ENCODE assay signal across 8 cellular contexts in the genomic region with DNA sequence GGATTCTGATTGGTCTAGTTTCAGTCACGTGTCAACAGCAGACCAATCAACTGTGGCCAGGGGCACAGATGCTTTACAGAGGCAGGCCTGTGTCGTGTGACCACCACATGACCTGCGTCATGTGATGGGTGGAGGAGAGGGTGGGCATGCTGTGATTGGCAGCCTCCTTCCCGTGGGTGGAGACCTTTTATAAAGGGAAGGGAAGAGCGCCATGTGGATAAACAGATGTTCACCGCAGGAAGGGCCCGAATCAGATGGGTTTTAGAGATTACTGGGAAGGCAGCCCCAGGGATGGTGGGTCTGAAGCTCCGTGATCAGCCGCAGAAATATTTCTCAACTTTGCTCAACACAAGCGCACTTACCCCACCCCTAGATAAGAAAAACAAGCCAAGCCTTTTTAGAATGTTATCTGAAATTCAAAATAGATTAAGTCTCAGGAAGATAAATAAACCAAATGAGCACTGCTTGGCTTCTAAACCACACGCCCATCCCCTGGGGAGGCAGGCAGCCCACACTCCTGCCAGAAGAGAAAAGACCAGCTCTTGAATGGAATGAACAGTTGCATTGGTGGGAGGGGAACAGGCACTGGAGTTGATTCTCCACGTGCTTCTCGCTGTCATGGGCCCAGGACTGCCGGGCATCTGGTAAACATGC. TPM values are rescaled to one million over a fixed set of nuclear protein-coding genes. Genes with fewer than 3 reads are reported as not detected.
A peak's percentile ranks its signal among the peaks of the same experiment; 100 is the strongest.
DNase-seq lines count a peak whose midpoint lies in the region; ATAC-seq and TF ChIP-seq lines count a peak whose summit lies in the region.
"Had no signal": no experiment of that assay in that cellular context is flagged by ENCODE, and none has a peak within 500 bp of the region (broad histone marks: within the 10 kb centered on the region; RNA-seq: fewer than 3 reads in every experiment).

No MANE protein-coding gene starts in this region.

- no peaks in the 10 kb centered on the region for H3K27me3 ChIP-seq in tibial nerve

- peaks cover 12% of the 10 kb centered on the region for H3K27me3 Mint-ChIP-seq in WTC11 (ENCODE audit: low read depth)
- H3K27me3 Mint-ChIP-seq in activated T-cell treated with anti-CD3 and anti-CD28 coated beads, Interleukin-2, amount 50 U/mL, for 72 hours (ENCODE audit: low read depth) = no peaks in the 10 kb centered on the region

- H3K9me3 ChIP-seq in tibial nerve = no peaks in the 10 kb centered on the region

- DNase-seq in HUDEP-2 (lab: John Stamatoyannopoulos, UW; ENCODE audit: unreplicated experiment in 76 of 76) (peak in 58 of 76 experiments; percentile 2 to 66 (median 31)), WTC11 (ENCODE audit: low spot score) (no peak), hepatic stellate cell (ENCODE audit: low spot score) (peak; percentile 98), tibial nerve (ENCODE audit: low spot score in 2 of 2) (peak; percentile 67 to 72), NCI-H510A treated with DMSO at 0.1 percent for 48 hours (lab: John Stamatoyannopoulos, UW) (no peak), NCI-H1092 treated with DMSO at 0.1 percent for 48 hours (lab: John Stamatoyannopoulos, UW) (no peak)
- DNase-seq in activated T-cell treated with anti-CD3 and anti-CD28 coated beads, Interleukin-2, amount 50 U/mL, for 72 hours = no peak
- DNase-seq: activated naive CD8-positive, alpha-beta T cell treated with anti-CD3 and anti-CD28 coated beads, Interleukin-2, amount 10 ng/mL, durations not matched to agents 7 days and 5 days had no signal

- H3K36me3 Mint-ChIP-seq in WTC11 = no peaks in the 10 kb centered on the region
- no peaks in the 10 kb centered on the region for H3K36me3 Mint-ChIP-seq in activated T-cell treated with anti-CD3 and anti-CD28 coated beads, Interleukin-2, amount 50 U/mL, for 72 hours (ENCODE audit: insufficient read depth in 2 of 2)
- H3K36me3 Mint-ChIP-seq: activated naive CD8-positive, alpha-beta T cell treated with anti-CD3 and anti-CD28 coated beads, Interleukin-2, amount 10 ng/mL, durations not matched to agents 7 days and 5 days had no signal

- peaks cover 27% of the 10 kb centered on the region for H3K4me1 Mint-ChIP-seq in WTC11
- peaks cover 9% of the 10 kb centered on the region for H3K4me1 Mint-ChIP-seq in activated T-cell treated with anti-CD3 and anti-CD28 coated beads, Interleukin-2, amount 50 U/mL, for 72 hours (ENCODE audit: low read depth)

- H3K4me3 ChIP-seq in tibial nerve = no peak overlapping the region

- CTCF ChIA-PET in WTC11 (lab: Charles Lee) = interaction anchor here (0.7 to 2.5 kb wide), 2 partner anchors 13 to 17 kb away, joined by 4 to 10 read pairs; no protein-coding TSS in a partner anchor

- peak overlapping the region; percentile 24 to 81 (median 69) for H3K27ac ChIP-seq in tibial nerve

- no peaks in the 10 kb centered on the region for H3K36me3 ChIP-seq in tibial nerve

- no peak overlapping the region for H3K4me3 Mint-ChIP-seq in WTC11
- no peak overlapping the region for H3K4me3 Mint-ChIP-seq in activated T-cell treated with anti-CD3 and anti-CD28 coated beads, Interleukin-2, amount 50 U/mL, for 72 hours
- H3K4me3 Mint-ChIP-seq: activated naive CD8-positive, alpha-beta T cell treated with anti-CD3 and anti-CD28 coated beads, Interleukin-2, amount 10 ng/mL, durations not matched to agents 7 days and 5 days had no signal

- POLR2A ChIA-PET in WTC11 (lab: Charles Lee) = no interaction called here

- H3K4me1 ChIP-seq in tibial nerve = peaks cover 0 to 45% (median 8%) of the 10 kb centered on the region in 4 donors

- peak in 1 of 2 donors; percentile 67 for TF ChIP-seq EP300 in tibial nerve (IDR thresholded peaks at IDR 0.05)

- no peak overlapping the region for H3K27ac Mint-ChIP-seq in WTC11
- no peak overlapping the region for H3K27ac Mint-ChIP-seq in activated T-cell treated with anti-CD3 and anti-CD28 coated beads, Interleukin-2, amount 50 U/mL, for 72 hours
- H3K27ac Mint-ChIP-seq: activated naive CD8-positive, alpha-beta T cell treated with anti-CD3 and anti-CD28 coated beads, Interleukin-2, amount 10 ng/mL, durations not matched to agents 7 days and 5 days had no signal

- ATAC-seq in WTC11 = peak; percentile 46
- ATAC-seq in activated T-cell treated with anti-CD3 and anti-CD28 coated beads, Interleukin-2, amount 50 U/mL, for 72 hours (replicated peaks in 1 of 2) = no peak

- no peak for TF ChIP-seq POLR2A in tibial nerve (IDR thresholded peaks at IDR 0.05)

- TF ChIP-seq CTCF in WTC11 (IDR thresholded peaks at IDR 0.05) = no peak
- TF ChIP-seq CTCF in tibial nerve (IDR thresholded peaks at IDR 0.05) = no peak

- WGBS in tibial nerve, 2 donors = 49 to 57% methylated on average over 14 of the region's 14 CpGs

- peaks cover 6% of the 10 kb centered on the region for H3K9me3 Mint-ChIP-seq in WTC11
- no peaks in the 10 kb centered on the region for H3K9me3 Mint-ChIP-seq in activated T-cell treated with anti-CD3 and anti-CD28 coated beads, Interleukin-2, amount 50 U/mL, for 72 hours
- H3K9me3 Mint-ChIP-seq: activated naive CD8-positive, alpha-beta T cell treated with anti-CD3 and anti-CD28 coated beads, Interleukin-2, amount 10 ng/mL, durations not matched to agents 7 days and 5 days had no signal

TF ChIP-seq in WTC11, 78 proteins besides CTCF, POLR2A, EP300 and RAD21 (continues in another document):
- TF ChIP-seq, protein P1, sequence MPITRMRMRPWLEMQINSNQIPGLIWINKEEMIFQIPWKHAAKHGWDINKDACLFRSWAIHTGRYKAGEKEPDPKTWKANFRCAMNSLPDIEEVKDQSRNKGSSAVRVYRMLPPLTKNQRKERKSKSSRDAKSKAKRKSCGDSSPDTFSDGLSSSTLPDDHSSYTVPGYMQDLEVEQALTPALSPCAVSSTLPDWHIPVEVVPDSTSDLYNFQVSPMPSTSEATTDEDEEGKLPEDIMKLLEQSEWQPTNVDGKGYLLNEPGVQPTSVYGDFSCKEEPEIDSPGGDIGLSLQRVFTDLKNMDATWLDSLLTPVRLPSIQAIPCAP (CRISPR knock-in tag; IDR thresholded peaks at IDR 0.05) = no peak
- TF ChIP-seq ZBTB21 (CRISPR knock-in tag; IDR thresholded peaks at IDR 0.05; ENCODE audit: borderline replicate concordance) (no peak), MYBL2 (CRISPR knock-in tag; IDR thresholded peaks at IDR 0.05) (no peak), NR3C1 (CRISPR knock-in tag; conservative IDR thresholded peaks at IDR 0.05; ENCODE audit: low read depth) (no peak), FOXJ3 (CRISPR knock-in tag; IDR thresholded peaks at IDR 0.05; ENCODE audit: borderline replicate concordance) (no peak), ZNF416 (CRISPR knock-in tag; IDR thresholded peaks at IDR 0.05) (no peak), TCF7 (CRISPR knock-in tag; IDR thresholded peaks at IDR 0.05; ENCODE audit: low read depth) (no peak), JAZF1 (CRISPR knock-in tag; IDR thresholded peaks at IDR 0.05) (no peak), NFYB (CRISPR knock-in tag; conservative IDR thresholded peaks at IDR 0.05; ENCODE audit: low read depth) (peak; percentile 44), ATF1 (CRISPR knock-in tag; IDR thresholded peaks at IDR 0.05) (no peak), NR2C2 (CRISPR knock-in tag; IDR thresholded peaks at IDR 0.05) (no peak)
- TF ChIP-seq, protein P2, sequence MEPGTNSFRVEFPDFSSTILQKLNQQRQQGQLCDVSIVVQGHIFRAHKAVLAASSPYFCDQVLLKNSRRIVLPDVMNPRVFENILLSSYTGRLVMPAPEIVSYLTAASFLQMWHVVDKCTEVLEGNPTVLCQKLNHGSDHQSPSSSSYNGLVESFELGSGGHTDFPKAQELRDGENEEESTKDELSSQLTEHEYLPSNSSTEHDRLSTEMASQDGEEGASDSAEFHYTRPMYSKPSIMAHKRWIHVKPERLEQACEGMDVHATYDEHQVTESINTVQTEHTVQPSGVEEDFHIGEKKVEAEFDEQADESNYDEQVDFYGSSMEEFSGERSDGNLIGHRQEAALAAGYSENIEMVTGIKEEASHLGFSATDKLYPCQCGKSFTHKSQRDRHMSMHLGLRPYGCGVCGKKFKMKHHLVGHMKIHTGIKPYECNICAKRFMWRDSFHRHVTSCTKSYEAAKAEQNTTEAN (CRISPR knock-in tag; IDR thresholded peaks at IDR 0.05) = no peak
- TF ChIP-seq, protein P3, sequence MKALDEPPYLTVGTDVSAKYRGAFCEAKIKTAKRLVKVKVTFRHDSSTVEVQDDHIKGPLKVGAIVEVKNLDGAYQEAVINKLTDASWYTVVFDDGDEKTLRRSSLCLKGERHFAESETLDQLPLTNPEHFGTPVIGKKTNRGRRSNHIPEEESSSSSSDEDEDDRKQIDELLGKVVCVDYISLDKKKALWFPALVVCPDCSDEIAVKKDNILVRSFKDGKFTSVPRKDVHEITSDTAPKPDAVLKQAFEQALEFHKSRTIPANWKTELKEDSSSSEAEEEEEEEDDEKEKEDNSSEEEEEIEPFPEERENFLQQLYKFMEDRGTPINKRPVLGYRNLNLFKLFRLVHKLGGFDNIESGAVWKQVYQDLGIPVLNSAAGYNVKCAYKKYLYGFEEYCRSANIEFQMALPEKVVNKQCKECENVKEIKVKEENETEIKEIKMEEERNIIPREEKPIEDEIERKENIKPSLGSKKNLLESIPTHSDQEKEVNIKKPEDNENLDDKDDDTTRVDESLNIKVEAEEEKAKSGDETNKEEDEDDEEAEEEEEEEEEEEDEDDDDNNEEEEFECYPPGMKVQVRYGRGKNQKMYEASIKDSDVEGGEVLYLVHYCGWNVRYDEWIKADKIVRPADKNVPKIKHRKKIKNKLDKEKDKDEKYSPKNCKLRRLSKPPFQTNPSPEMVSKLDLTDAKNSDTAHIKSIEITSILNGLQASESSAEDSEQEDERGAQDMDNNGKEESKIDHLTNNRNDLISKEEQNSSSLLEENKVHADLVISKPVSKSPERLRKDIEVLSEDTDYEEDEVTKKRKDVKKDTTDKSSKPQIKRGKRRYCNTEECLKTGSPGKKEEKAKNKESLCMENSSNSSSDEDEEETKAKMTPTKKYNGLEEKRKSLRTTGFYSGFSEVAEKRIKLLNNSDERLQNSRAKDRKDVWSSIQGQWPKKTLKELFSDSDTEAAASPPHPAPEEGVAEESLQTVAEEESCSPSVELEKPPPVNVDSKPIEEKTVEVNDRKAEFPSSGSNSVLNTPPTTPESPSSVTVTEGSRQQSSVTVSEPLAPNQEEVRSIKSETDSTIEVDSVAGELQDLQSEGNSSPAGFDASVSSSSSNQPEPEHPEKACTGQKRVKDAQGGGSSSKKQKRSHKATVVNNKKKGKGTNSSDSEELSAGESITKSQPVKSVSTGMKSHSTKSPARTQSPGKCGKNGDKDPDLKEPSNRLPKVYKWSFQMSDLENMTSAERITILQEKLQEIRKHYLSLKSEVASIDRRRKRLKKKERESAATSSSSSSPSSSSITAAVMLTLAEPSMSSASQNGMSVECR (CRISPR knock-in tag; IDR thresholded peaks at IDR 0.05; ENCODE audit: borderline replicate concordance) = no peak

RNA-seq across cellular contexts. Expression of a gene that starts 43.6 kb away (rescaled TPM):
- 0.27 TPM in 1 of 3 replicates, not detected in the others for total RNA-seq in WTC11 (2021)
- under 1 TPM in 1 of 4 donors, not detected in 3; 0.98 TPM for total RNA-seq in tibial nerve
- under 1 TPM; 0.26 to 0.58 TPM for total RNA-seq in activated T-cell treated with anti-CD3 and anti-CD28 coated beads, Interleukin-2, amount 50 U/mL, for 72 hours

Comparison
In these comparisons a context has a peak if more than half of its experiments do, and no peak if none do; other contexts are left out.
1. DNase-seq: peak in HUDEP-2 (58 of 76), hepatic stellate cell (single experiment) and tibial nerve (2 of 2); none in WTC11 (single experiment), NCI-H510A treated with DMSO at 0.1 percent for 48 hours (single experiment), activated T-cell treated with anti-CD3 and anti-CD28 coated beads, Interleukin-2, amount 50 U/mL, for 72 hours (0 of 2) and NCI-H1092 treated with DMSO at 0.1 percent for 48 hours (single experiment).